ENCODE assay signal across 25 cellular contexts in the genomic region with DNA sequence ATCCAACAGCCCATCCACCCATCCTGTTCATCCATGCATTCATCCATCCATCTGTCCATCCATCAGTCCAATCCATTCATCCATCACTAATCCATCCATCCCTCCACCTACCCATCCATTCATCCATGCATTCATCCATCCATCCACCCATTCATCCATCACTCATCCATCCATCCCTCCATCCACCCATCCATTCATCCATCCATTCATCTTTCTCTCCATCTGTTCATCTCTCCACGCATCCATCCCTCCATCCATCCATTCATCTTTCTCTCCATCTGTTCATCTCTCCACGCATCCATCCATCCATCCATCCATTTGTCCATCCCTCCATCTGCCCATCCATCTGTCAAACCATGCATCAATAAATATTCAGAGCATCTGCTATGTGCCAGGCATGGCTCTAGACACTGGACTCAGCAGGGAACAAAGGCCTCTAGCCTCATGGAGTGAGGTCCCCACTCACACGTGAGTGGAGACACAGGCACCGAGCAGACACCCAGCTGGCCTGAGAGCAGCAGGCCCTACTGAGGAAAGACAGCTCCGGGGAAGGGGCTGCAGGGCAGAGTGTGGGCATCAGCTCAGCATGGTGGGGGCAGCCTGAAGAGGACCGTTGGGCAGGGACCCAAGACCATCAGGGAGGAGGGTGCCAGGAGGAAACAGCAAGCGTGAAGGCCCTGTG. TPM values are rescaled to one million over a fixed set of nuclear protein-coding genes. Genes with fewer than 3 reads are reported as not detected.
"Had no signal": no experiment of that assay in that cellular context is flagged by ENCODE, and none has a peak within 500 bp of the region (broad histone marks: within the 10 kb centered on the region; RNA-seq: fewer than 3 reads in every experiment).

No MANE protein-coding gene starts in this region.

- DNase-seq: activated CD4-positive, alpha-beta memory T cell treated with anti-CD3 and anti-CD28 coated beads, Interleukin-2, amount 10 ng/mL, durations not matched to agents 7 days and 5 days; activated gamma-delta T cell; activated T-cell treated with anti-CD3 and anti-CD28 coated beads, Interleukin-2, amount 50 U/mL, for 48 hours; anterior cingulate cortex; brain microvascular endothelial cell; cerebellar nuclear complex; dermis blood vessel endothelial cell; effector memory CD8-positive, alpha-beta T cell; foreskin melanocyte; mammary epithelial cell; nucleus accumbens; small intestine; stimulated activated CD4-positive, alpha-beta T cell treated with anti-CD3 and anti-CD28 coated beads, Interleukin-4, amount 100 ng/mL, for 24 hours; stimulated activated naive CD4-positive, alpha-beta T cell; SW 1271 had no signal

- H3K4me1 Mint-ChIP-seq: activated CD4-positive, alpha-beta memory T cell treated with anti-CD3 and anti-CD28 coated beads, Interleukin-2, amount 10 ng/mL, durations not matched to agents 7 days and 5 days had no signal

- H3K4me3 Mint-ChIP-seq: activated CD4-positive, alpha-beta memory T cell treated with anti-CD3 and anti-CD28 coated beads, Interleukin-2, amount 10 ng/mL, durations not matched to agents 7 days and 5 days; effector memory CD8-positive, alpha-beta T cell; naive thymus-derived CD4-positive, alpha-beta T cell had no signal

- ATAC-seq: effector memory CD8-positive, alpha-beta T cell; heart left ventricle; mucosa of descending colon; naive thymus-derived CD4-positive, alpha-beta T cell had no signal

- H3K27me3 Mint-ChIP-seq: activated CD4-positive, alpha-beta memory T cell treated with anti-CD3 and anti-CD28 coated beads, Interleukin-2, amount 10 ng/mL, durations not matched to agents 7 days and 5 days; naive thymus-derived CD4-positive, alpha-beta T cell had no signal

- H3K27ac Mint-ChIP-seq: activated CD4-positive, alpha-beta memory T cell treated with anti-CD3 and anti-CD28 coated beads, Interleukin-2, amount 10 ng/mL, durations not matched to agents 7 days and 5 days; effector memory CD8-positive, alpha-beta T cell had no signal

- H3K36me3 Mint-ChIP-seq: naive thymus-derived CD4-positive, alpha-beta T cell had no signal

- H3K9me3 Mint-ChIP-seq: effector memory CD8-positive, alpha-beta T cell had no signal

- FAIRE-seq: islet of Langerhans, small intestine had no signal

- H3K4me3 ChIP-seq: heart left ventricle, mucosa of descending colon, right atrium auricular region, transverse colon had no signal

- H3K4me1 ChIP-seq: heart left ventricle, right atrium auricular region, transverse colon had no signal

- H3K27ac ChIP-seq: brain microvascular endothelial cell, epithelial cell of prostate, heart left ventricle, right atrium auricular region, transverse colon had no signal

- H3K36me3 ChIP-seq: brain microvascular endothelial cell, heart left ventricle, right atrium auricular region, transverse colon had no signal

- H3K27me3 ChIP-seq: brain microvascular endothelial cell, right atrium auricular region, transverse colon had no signal

- H3K9me3 ChIP-seq: heart left ventricle, mucosa of descending colon, right atrium auricular region, transverse colon had no signal

RNA-seq across cellular contexts. Expression of gene KRTAP10-1, which starts 9.6 kb away (rescaled TPM):
- total RNA-seq: activated CD4-positive, alpha-beta memory T cell treated with anti-CD3 and anti-CD28 coated beads, Interleukin-2, amount 10 ng/mL, durations not matched to agents 7 days and 5 days; dermis blood vessel endothelial cell; fibroblast of lung; heart left ventricle; mammary epithelial cell; mucosa of descending colon; naive thymus-derived CD4-positive, alpha-beta T cell; posterior vena cava; right atrium auricular region; SK-MEL-5; transverse colon had no signal
- polyA plus RNA-seq: fibroblast of lung; heart left ventricle; mammary epithelial cell; naive thymus-derived CD4-positive, alpha-beta T cell; small intestine had no signal

RNA-seq across cellular contexts. Expression of gene KRTAP10-2, which starts 20.9 kb away (rescaled TPM):
- total RNA-seq: activated CD4-positive, alpha-beta memory T cell treated with anti-CD3 and anti-CD28 coated beads, Interleukin-2, amount 10 ng/mL, durations not matched to agents 7 days and 5 days; dermis blood vessel endothelial cell; fibroblast of lung; heart left ventricle; mammary epithelial cell; mucosa of descending colon; naive thymus-derived CD4-positive, alpha-beta T cell; posterior vena cava; right atrium auricular region; SK-MEL-5; transverse colon had no signal
- polyA plus RNA-seq: fibroblast of lung; heart left ventricle; mammary epithelial cell; naive thymus-derived CD4-positive, alpha-beta T cell; small intestine had no signal

RNA-seq across cellular contexts. Expression of gene KRTAP10-3, which starts 28.2 kb away (rescaled TPM):
- total RNA-seq: activated CD4-positive, alpha-beta memory T cell treated with anti-CD3 and anti-CD28 coated beads, Interleukin-2, amount 10 ng/mL, durations not matched to agents 7 days and 5 days; dermis blood vessel endothelial cell; fibroblast of lung; heart left ventricle; mammary epithelial cell; mucosa of descending colon; naive thymus-derived CD4-positive, alpha-beta T cell; posterior vena cava; right atrium auricular region; SK-MEL-5; transverse colon had no signal
- polyA plus RNA-seq: fibroblast of lung; heart left ventricle; mammary epithelial cell; naive thymus-derived CD4-positive, alpha-beta T cell; small intestine had no signal

RNA-seq across cellular contexts. Expression of gene KRTAP10-4, which starts 43.2 kb away (rescaled TPM):
- total RNA-seq: activated CD4-positive, alpha-beta memory T cell treated with anti-CD3 and anti-CD28 coated beads, Interleukin-2, amount 10 ng/mL, durations not matched to agents 7 days and 5 days; dermis blood vessel endothelial cell; fibroblast of lung; heart left ventricle; mammary epithelial cell; mucosa of descending colon; naive thymus-derived CD4-positive, alpha-beta T cell; posterior vena cava; right atrium auricular region; SK-MEL-5; transverse colon had no signal
- polyA plus RNA-seq: fibroblast of lung; heart left ventricle; mammary epithelial cell; naive thymus-derived CD4-positive, alpha-beta T cell; small intestine had no signal

RNA-seq across cellular contexts. Expression of gene KRTAP10-5, which starts 50.0 kb away (rescaled TPM):
- total RNA-seq: activated CD4-positive, alpha-beta memory T cell treated with anti-CD3 and anti-CD28 coated beads, Interleukin-2, amount 10 ng/mL, durations not matched to agents 7 days and 5 days; dermis blood vessel endothelial cell; fibroblast of lung; heart left ventricle; mammary epithelial cell; mucosa of descending colon; naive thymus-derived CD4-positive, alpha-beta T cell; posterior vena cava; right atrium auricular region; SK-MEL-5; transverse colon had no signal
- polyA plus RNA-seq: fibroblast of lung; heart left ventricle; mammary epithelial cell; naive thymus-derived CD4-positive, alpha-beta T cell; small intestine had no signal
